In the genomic region with DNA sequence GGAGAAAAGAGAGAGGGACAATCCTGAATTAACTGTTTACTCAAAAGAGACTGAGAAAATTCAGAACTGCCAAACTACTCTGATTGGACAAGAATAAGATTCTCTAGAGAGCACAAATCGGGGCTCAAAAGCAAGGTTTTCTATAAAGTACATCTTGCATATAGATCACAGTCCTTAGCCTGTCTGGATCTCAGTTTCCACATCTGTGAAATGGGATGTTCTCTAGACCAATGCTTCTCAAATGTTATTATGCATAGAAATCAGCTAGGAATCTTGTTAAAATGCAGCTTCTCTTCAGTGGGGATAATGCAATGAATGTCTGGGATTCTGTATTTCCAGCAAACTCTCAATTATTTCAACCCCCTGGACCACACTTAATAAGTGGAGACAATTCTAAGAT, we compare ENCODE assay signal across 20 cellular contexts.
"Had no signal": no experiment of that assay in that cellular context is flagged by ENCODE, and none has a peak within 500 bp of the region (broad histone marks: within the 10 kb centered on the region; RNA-seq: fewer than 3 reads in every experiment).

No MANE protein-coding gene starts in this region.

- H3K4me1 ChIP-seq: esophagus muscularis mucosa, stomach, thyroid gland had no signal

- H3K27me3 Mint-ChIP-seq: activated CD8-positive, alpha-beta T cell treated with anti-CD3 and anti-CD28 coated beads for 36 hours; central memory CD8-positive, alpha-beta T cell; dendritic cell treated with granulocyte-macrophage colony-stimulating factor and Interleukin-4, amounts not matched to agents 40 ng/mL and 50 ng/mL, for 4 days had no signal

- H3K27ac Mint-ChIP-seq: activated CD8-positive, alpha-beta T cell treated with anti-CD3 and anti-CD28 coated beads for 36 hours; activated naive CD4-positive, alpha-beta T cell treated with anti-CD3 and anti-CD28 coated beads, Interleukin-2, amount 50 U/mL, for 72 hours; dendritic cell treated with granulocyte-macrophage colony-stimulating factor and Interleukin-4, amounts not matched to agents 40 ng/mL and 50 ng/mL, for 4 days; nephron progenitor cell; progenitor cell of endocrine pancreas; stimulated activated effector memory CD8-positive, alpha-beta T cell treated with anti-CD3 and anti-CD28 coated beads, Interleukin-12 subunit alpha, Interleukin-12 subunit beta, amount 100 ng/mL, for 72 hours; WTC11 had no signal

- H3K36me3 ChIP-seq: esophagus muscularis mucosa, neutrophil, ovary, stomach, thyroid gland had no signal

- H3K9me3 ChIP-seq: esophagus muscularis mucosa, neutrophil, ovary, stomach, thyroid gland had no signal

- DNase-seq: activated CD4-positive, alpha-beta T cell treated with anti-CD3 and anti-CD28 coated beads, Interleukin-2, amount 50 U/mL, for 1 hour; activated T-cell treated with anti-CD3 and anti-CD28 coated beads, Interleukin-2, amount 50 U/mL, for 4 hours; left cardiac atrium; left ventricle myocardium superior; nephron progenitor cell; ovary; stimulated activated CD4-positive, alpha-beta T cell treated with anti-CD3 and anti-CD28 coated beads, Interleukin-4, amount 100 ng/mL, for 24 hours; stomach; T-helper 2 cell; thyroid gland had no signal

- H3K27me3 ChIP-seq: esophagus muscularis mucosa, neutrophil, ovary, stomach, thyroid gland had no signal

- ATAC-seq: WTC11 had no signal

- H3K4me3 Mint-ChIP-seq: activated CD8-positive, alpha-beta T cell treated with anti-CD3 and anti-CD28 coated beads for 36 hours; activated T-cell treated with anti-CD3 and anti-CD28 coated beads, Interleukin-2, amount 50 U/mL, for 4 hours; central memory CD8-positive, alpha-beta T cell; dendritic cell treated with granulocyte-macrophage colony-stimulating factor and Interleukin-4, amounts not matched to agents 40 ng/mL and 50 ng/mL, for 4 days; nephron progenitor cell; stimulated activated effector memory CD8-positive, alpha-beta T cell treated with anti-CD3 and anti-CD28 coated beads, Interleukin-12 subunit alpha, Interleukin-12 subunit beta, amount 100 ng/mL, for 72 hours; WTC11 had no signal

- H3K4me1 Mint-ChIP-seq: WTC11 had no signal

- H3K27ac ChIP-seq: esophagus muscularis mucosa, neutrophil, ovary, stomach, thyroid gland had no signal

- H3K4me3 ChIP-seq: esophagus muscularis mucosa, ovary, skin epidermis, stomach, thyroid gland had no signal

- H3K9me3 Mint-ChIP-seq: activated CD8-positive, alpha-beta T cell treated with anti-CD3 and anti-CD28 coated beads for 36 hours; activated T-cell treated with anti-CD3 and anti-CD28 coated beads, Interleukin-2, amount 50 U/mL, for 4 hours; central memory CD8-positive, alpha-beta T cell; nephron progenitor cell had no signal

- H3K36me3 Mint-ChIP-seq: stimulated activated effector memory CD8-positive, alpha-beta T cell treated with anti-CD3 and anti-CD28 coated beads, Interleukin-12 subunit alpha, Interleukin-12 subunit beta, amount 100 ng/mL, for 72 hours; WTC11 had no signal
